8 cellular contexts compared by ENCODE assay signal in the genomic region with DNA sequence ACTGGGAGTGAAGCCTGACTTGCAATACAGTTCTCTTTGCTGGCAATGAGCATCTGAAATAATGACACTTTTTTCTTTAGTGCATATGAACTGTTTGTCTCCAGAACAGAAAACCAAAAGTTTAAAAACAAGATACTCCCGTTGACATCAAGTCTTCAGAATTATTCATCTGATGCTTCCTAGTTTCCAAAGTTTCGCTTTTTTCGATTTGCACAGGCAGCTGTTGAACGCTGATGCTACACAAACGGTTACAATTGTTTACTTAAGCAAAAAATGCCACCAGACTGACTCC. TPM values are rescaled to one million over a fixed set of nuclear protein-coding genes. Genes with fewer than 3 reads are reported as not detected.
DNase-seq lines count a peak whose midpoint lies in the region; ATAC-seq and TF ChIP-seq lines count a peak whose summit lies in the region.

No MANE protein-coding gene starts in this region.

- H3K4me3 ChIP-seq in HFF-Myc (replicated peaks; ENCODE audit: low read depth, low read length) (peak overlapping the region; percentile 71), iPS-18a (ENCODE audit: low read length) (peak overlapping the region; percentile 99), smooth muscle cell (peak overlapping the region; percentile 93)

- no peaks in the 10 kb centered on the region for H3K27me3 Mint-ChIP-seq in activated T-helper 17 cell treated with anti-CD3 and anti-CD28 coated beads, Interleukin-2, amount 50 U/mL, for 72 hours

- peaks cover 40% of the 10 kb centered on the region for H3K79me2 ChIP-seq in smooth muscle cell (ENCODE audit: low read depth)

- POLR2A ChIA-PET in GM10248 (lab: Yijun Ruan, JAX) = no interaction called here

- WGBS in smooth muscle cell (ENCODE audit: low lambda C conversion rate) = 3% methylated on average over 5 of the region's 5 CpGs

- H3K4me1 Mint-ChIP-seq in activated T-helper 17 cell treated with anti-CD3 and anti-CD28 coated beads, Interleukin-2, amount 50 U/mL, for 72 hours = peaks cover 28% of the 10 kb centered on the region

- peaks cover 30% of the 10 kb centered on the region for H4K20me1 ChIP-seq in smooth muscle cell (ENCODE audit: low read depth)

- H3K27ac ChIP-seq in iPS-18a (ENCODE audit: low read length) (no peak overlapping the region), smooth muscle cell (ENCODE audit: low read depth) (peak overlapping the region; percentile 99)

- TF ChIP-seq CTCF in HFF-Myc (IDR thresholded peaks at IDR 0.05; ENCODE audit: low read depth, low read length, missing control alignments) (no peak), smooth muscle cell (IDR thresholded peaks at IDR 0.05; ENCODE audit: borderline replicate concordance, insufficient read depth, poor library complexity, severe bottlenecking) (no peak), GM10248 (IDR thresholded peaks at IDR 0.05; ENCODE audit: control extremely low read depth, extremely low read depth, low read depth, missing control alignments) (no peak)

- H3K4me2 ChIP-seq in smooth muscle cell = peak overlapping the region; percentile 95

- H3K4me3 Mint-ChIP-seq in activated T-helper 17 cell treated with anti-CD3 and anti-CD28 coated beads, Interleukin-2, amount 50 U/mL, for 72 hours = peak overlapping the region; percentile 90

- H3K9ac ChIP-seq in iPS-18a (ENCODE audit: low read length) (peak overlapping the region; percentile 85), smooth muscle cell (ENCODE audit: low read depth) (peak overlapping the region; percentile 99)

- CTCF ChIA-PET in GM10248 (lab: Yijun Ruan, JAX) = interaction anchor here (1.2 to 8.9 kb wide), 2 partner anchors 150 to 268 kb away, joined by 3 to 213 read pairs; no protein-coding TSS in a partner anchor

- peak overlapping the region; percentile 25 for H2AFZ ChIP-seq in smooth muscle cell (ENCODE audit: low read depth)

- no peaks in the 10 kb centered on the region for H3K9me3 Mint-ChIP-seq in activated T-helper 17 cell treated with anti-CD3 and anti-CD28 coated beads, Interleukin-2, amount 50 U/mL, for 72 hours

- H3K36me3 ChIP-seq in iPS-18a (ENCODE audit: control insufficient read depth, low read depth, low read length) (no peaks in the 10 kb centered on the region), smooth muscle cell (ENCODE audit: low read depth) (peaks cover 7% of the 10 kb centered on the region)

- no peaks in the 10 kb centered on the region for H3K9me3 ChIP-seq in iPS-18a (ENCODE audit: control insufficient read depth, low read depth, low read length)
- no peaks in the 10 kb centered on the region for H3K9me3 ChIP-seq in smooth muscle cell (replicated peaks; ENCODE audit: low read depth)

- H3K27ac Mint-ChIP-seq in activated T-helper 17 cell treated with anti-CD3 and anti-CD28 coated beads, Interleukin-2, amount 50 U/mL, for 72 hours = peak overlapping the region; percentile 93

- H3F3A ChIP-seq in smooth muscle cell (ENCODE audit: low read depth) = peaks cover 3% of the 10 kb centered on the region

- peaks cover 12% of the 10 kb centered on the region for H3K4me1 ChIP-seq in iPS-18a (ENCODE audit: control insufficient read depth, low read depth, low read length)
- H3K4me1 ChIP-seq in smooth muscle cell (ENCODE audit: low read depth) = peaks cover 15% of the 10 kb centered on the region

- ATAC-seq in activated T-helper 17 cell treated with anti-CD3 and anti-CD28 coated beads, Interleukin-2, amount 50 U/mL, for 72 hours (replicated peaks) = no peak
- ATAC-seq in GM21360 (IDR thresholded peaks at IDR 0.05; ENCODE audit: unreplicated experiment) (no peak), HG03039 (IDR thresholded peaks at IDR 0.05; ENCODE audit: unreplicated experiment) (no peak)

- H3K27me3 ChIP-seq in iPS-18a (ENCODE audit: control insufficient read depth, insufficient read depth, low read length) = no peaks in the 10 kb centered on the region
- H3K27me3 ChIP-seq in smooth muscle cell (ENCODE audit: low read depth) = no peaks in the 10 kb centered on the region

- DNase-seq in HFF-Myc (ENCODE audit: extremely low read depth, low read depth) (no peak), smooth muscle cell (lab: John Stamatoyannopoulos, UW; ENCODE audit: unreplicated experiment) (no peak), GM10248 (ENCODE audit: extremely low spot score) (no peak)
- DNase-seq in activated CD4-positive, CD25-positive, alpha-beta regulatory T cell treated with anti-CD3 and anti-CD28 coated beads, Interleukin-2, amount 50 U/mL, for 72 hours = no peak

- peaks cover 54% of the 10 kb centered on the region for H3K36me3 Mint-ChIP-seq in activated T-helper 17 cell treated with anti-CD3 and anti-CD28 coated beads, Interleukin-2, amount 50 U/mL, for 72 hours (ENCODE audit: low read depth)

RNA-seq across cellular contexts. Expression of gene BIRC2, which starts 0.6 kb away (rescaled TPM):
- 10 to 100 TPM; 27.3 to 60.9 TPM for total RNA-seq in activated T-helper 17 cell treated with anti-CD3 and anti-CD28 coated beads, Interleukin-2, amount 50 U/mL, for 72 hours
- 170 and 174 TPM in 2 replicates for total RNA-seq in smooth muscle cell
- polyA plus RNA-seq in smooth muscle cell = 38.6 and 46.3 TPM in 2 replicates

RNA-seq across cellular contexts. Expression of gene BIRC3, which starts 29.1 kb away (rescaled TPM):
- total RNA-seq in activated T-helper 17 cell treated with anti-CD3 and anti-CD28 coated beads, Interleukin-2, amount 50 U/mL, for 72 hours = 100 to 1,000 TPM; 124 to 355 TPM
- total RNA-seq in smooth muscle cell = 1.6 and 1.7 TPM in 2 replicates
- polyA plus RNA-seq in smooth muscle cell = 0.74 and 0.94 TPM in 2 replicates

Comparison
In these comparisons a context has a peak if more than half of its experiments do, and no peak if none do; other contexts are left out.
1. RNA of gene BIRC3, which starts 29.1 kb away (total RNA-seq): 124 to 355 TPM in activated T-helper 17 cell treated with anti-CD3 and anti-CD28 coated beads, Interleukin-2, amount 50 U/mL, for 72 hours; 1.6 to 1.7 TPM in smooth muscle cell; every median in the first group is over 10 times any median in the second.
2. Peak in every context shown above with its lines, with median percentiles within 50 percentile points of each other: H3K4me3 ChIP-seq.